Comparison of ENCODE assay signal across 14 cellular contexts in genomic region chrX:110276778-110277177, GRCh38. TPM values are rescaled to one million over a fixed set of nuclear protein-coding genes. Genes with fewer than 3 reads are reported as not detected.
DNase-seq lines count a peak whose midpoint lies in the region; ATAC-seq and TF ChIP-seq lines count a peak whose summit lies in the region.
"Had no signal": no experiment of that assay in that cellular context is flagged by ENCODE, and none has a peak within 500 bp of the region (broad histone marks: within the 10 kb centered on the region; RNA-seq: fewer than 3 reads in every experiment).

No MANE protein-coding gene starts in this region.

- no peak overlapping the region for H3K27ac ChIP-seq in stomach
- no peak overlapping the region for H3K27ac ChIP-seq in right lobe of liver
- H3K27ac ChIP-seq: adrenal gland, epithelial cell of prostate had no signal

- H3K36me3 ChIP-seq in H7 (replicated peaks; ENCODE audit: control insufficient read depth, insufficient read depth, low read length) (no peaks in the 10 kb centered on the region), stomach (no peaks in the 10 kb centered on the region), right lobe of liver (no peaks in the 10 kb centered on the region)
- H3K36me3 ChIP-seq: adrenal gland had no signal

- H3K9me3 Mint-ChIP-seq in osteocyte (ENCODE audit: unreplicated experiment), result peaks cover 7% of the 10 kb centered on the region

- H3K27me3 ChIP-seq in H7 (ENCODE audit: control insufficient read depth, insufficient read depth, low read length) (no peaks in the 10 kb centered on the region), stomach (no peaks in the 10 kb centered on the region), right lobe of liver (no peaks in the 10 kb centered on the region)
- H3K27me3 ChIP-seq: adrenal gland had no signal

- no peak overlapping the region for H3K27ac Mint-ChIP-seq in osteocyte (ENCODE audit: unreplicated experiment)

- intact Hi-C loops in stomach (cut with DNase I; ENCODE audit: low total_unique reads), result no loop called here
- intact Hi-C loops in right lobe of liver (cut with DNase I), result no loop called here

- H3K4me1 Mint-ChIP-seq in osteocyte (ENCODE audit: unreplicated experiment), result peaks cover 27% of the 10 kb centered on the region

- H3K36me3 Mint-ChIP-seq in osteocyte (ENCODE audit: unreplicated experiment), result peaks cover 4% of the 10 kb centered on the region

- H3K27me3 Mint-ChIP-seq in osteocyte (ENCODE audit: unreplicated experiment), result no peaks in the 10 kb centered on the region

- 53 to 89% (median 62%) methylated on average over 2 of the region's 2 CpGs for WGBS in stomach, 5 donors
- WGBS in right lobe of liver (ENCODE audit: insufficient coverage, low coverage, low lambda C conversion rate, missing lambda C conversion rate), result 44% methylated on average over 2 of the region's 2 CpGs

- H3K9me3 ChIP-seq in stomach (no peaks in the 10 kb centered on the region), right lobe of liver (no peaks in the 10 kb centered on the region)
- H3K9me3 ChIP-seq: adrenal gland had no signal

- TF ChIP-seq POLR2A in stomach (IDR thresholded peaks at IDR 0.05), result no peak
- TF ChIP-seq POLR2A in right lobe of liver (IDR thresholded peaks at IDR 0.05), result no peak

- TF ChIP-seq CTCF in stomach (IDR thresholded peaks at IDR 0.05) (no peak), right lobe of liver (IDR thresholded peaks at IDR 0.05) (no peak), osteocyte (IDR thresholded peaks at IDR 0.05) (no peak)

- DNase-seq in kidney glomerular epithelial cell (lab: John Stamatoyannopoulos, UW) (peak; percentile 53), H7 (no peak), stomach (no peak), right lobe of liver (no peak), osteocyte (ENCODE audit: extremely low spot score, unreplicated experiment) (no peak)
- DNase-seq: activated CD4-positive, alpha-beta T cell treated with anti-CD3 and anti-CD28 coated beads for 48 hours; adrenal gland; DMS53; NCI-H2081 treated with DMSO at 0.1 percent for 48 hours; SIG-M5 had no signal

- no peak overlapping the region for H3K4me3 Mint-ChIP-seq in osteocyte (ENCODE audit: unreplicated experiment)

- no peak overlapping the region for H3K4me3 ChIP-seq in H7 (ENCODE audit: insufficient read depth, low read depth, low read length)
- no peak overlapping the region for H3K4me3 ChIP-seq in stomach
- no peak overlapping the region for H3K4me3 ChIP-seq in right lobe of liver
- H3K4me3 ChIP-seq: adrenal gland had no signal

- peaks cover 0 to 11% (median 0%) of the 10 kb centered on the region in 4 donors for H3K4me1 ChIP-seq in stomach
- H3K4me1 ChIP-seq in right lobe of liver, result no peaks in the 10 kb centered on the region
- H3K4me1 ChIP-seq: adrenal gland had no signal

- TF ChIP-seq EP300 in stomach (IDR thresholded peaks at IDR 0.05), result no peak

- peak; percentile 87 for ATAC-seq in GM18870 (IDR thresholded peaks at IDR 0.05; ENCODE audit: unreplicated experiment)
- ATAC-seq in GM21717 (IDR thresholded peaks at IDR 0.05; ENCODE audit: unreplicated experiment), result peak; percentile 95
- ATAC-seq in HG03175 (IDR thresholded peaks at IDR 0.05; ENCODE audit: unreplicated experiment), result peak; percentile 88
- no peak for ATAC-seq in right lobe of liver

RNA-seq across cellular contexts. Expression of gene AMMECR1, which starts 41.1 kb away (rescaled TPM):
- total RNA-seq in H7 (2014; rRNA removed; shearing (Covaris generic)), result 33.2 and 34.4 TPM in 2 replicates
- total RNA-seq in stomach, result 10 to 100 TPM in 2 of 5 donors, 1 to 10 TPM in 2, under 1 TPM in 1; 0.45 to 28.7 (median 7.8) TPM
- polyA plus RNA-seq in stomach, result 1 to 10 TPM; 2.3 to 3.1 (median 2.9) TPM
- total RNA-seq in right lobe of liver, result 1 to 10 TPM; 3.1 to 3.9 (median 3.4) TPM
- 10.1 and 10.9 TPM in 2 replicates for total RNA-seq in osteocyte

Comparison
In these comparisons a context has a peak if more than half of its experiments do, and no peak if none do; other contexts are left out.
1. ATAC-seq: peak in GM18870 (single experiment), GM21717 (single experiment) and HG03175 (single experiment); none in right lobe of liver (0 of 4).